ENCODE assay signal across 17 cellular contexts in genomic region chr6:150491796-150492142, GRCh38.
DNase-seq lines count a peak whose midpoint lies in the region; ATAC-seq and TF ChIP-seq lines count a peak whose summit lies in the region.
"Had no signal": no experiment of that assay in that cellular context is flagged by ENCODE, and none has a peak within 500 bp of the region (broad histone marks: within the 10 kb centered on the region; RNA-seq: fewer than 3 reads in every experiment).

No MANE protein-coding gene starts in this region.

- CTCF ChIA-PET in Calu3 (lab: Charles Lee), result interaction anchor here (0.7 to 1.9 kb wide), 5 partner anchors 55 to 530 kb away, joined by 3 to 7 read pairs (median 5); no protein-coding TSS in a partner anchor

- DNase-seq in Calu3 (peak; percentile 25), RWPE2 (ENCODE audit: low spot score) (no peak), foreskin keratinocyte (no peak), HK-2 (ENCODE audit: unreplicated experiment) (no peak), SK-N-DZ (ENCODE audit: low spot score) (no peak), NOMO-1 (lab: John Stamatoyannopoulos, UW; ENCODE audit: unreplicated experiment in 2 of 2) (no peak), esophagus squamous epithelium (lab: John Stamatoyannopoulos, UW) (no peak)
- DNase-seq: amygdala; effector memory CD4-positive, alpha-beta T cell; left colon; MG63; uterus had no signal

- peaks cover 18% of the 10 kb centered on the region for H3K4me1 Mint-ChIP-seq in Calu3 (ENCODE audit: low read depth, unreplicated experiment)
- H3K4me1 Mint-ChIP-seq: WTC11 had no signal

- ATAC-seq in GM21825 (IDR thresholded peaks at IDR 0.05; ENCODE audit: unreplicated experiment) (peak; percentile 20), RWPE2 (ENCODE audit: low read depth) (no peak), foreskin keratinocyte (no peak)
- ATAC-seq: left colon, Right ventricle myocardium inferior had no signal

- no peak for TF ChIP-seq CTCF in Calu3 (IDR thresholded peaks at IDR 0.05; ENCODE audit: unreplicated experiment)
- no peak for TF ChIP-seq CTCF in RWPE2 (IDR thresholded peaks at IDR 0.05; ENCODE audit: poor library complexity, severe bottlenecking)
- TF ChIP-seq CTCF in foreskin keratinocyte (conservative IDR thresholded peaks at IDR 0.05), result no peak
- no peak for TF ChIP-seq CTCF in esophagus squamous epithelium (IDR thresholded peaks at IDR 0.05)

- no peaks in the 10 kb centered on the region for H3K27me3 ChIP-seq in RWPE2 (ENCODE audit: insufficient read depth, poor library complexity, severe bottlenecking)
- H3K27me3 ChIP-seq in foreskin keratinocyte, result no peaks in the 10 kb centered on the region
- H3K27me3 ChIP-seq in esophagus squamous epithelium, result no peaks in the 10 kb centered on the region
- H3K27me3 ChIP-seq: MG63, right atrium auricular region, uterus had no signal

- no peaks in the 10 kb centered on the region for H3K27me3 Mint-ChIP-seq in Calu3 (ENCODE audit: unreplicated experiment)

- intact Hi-C loops in Calu3 (cut with micrococcal nuclease; ENCODE audit: unreplicated experiment) (loop anchor here (2.0 to 10.0 kb wide), 4 partner anchors 73 to 321 kb away; no protein-coding TSS in a partner anchor), esophagus squamous epithelium (cut with DNase I) (no loop called here)

- H3K9me3 ChIP-seq in RWPE2 (ENCODE audit: severe bottlenecking), result peaks cover 3% of the 10 kb centered on the region
- H3K9me3 ChIP-seq in esophagus squamous epithelium, result no peaks in the 10 kb centered on the region
- H3K9me3 ChIP-seq: MG63, right atrium auricular region, uterus had no signal

- peaks cover 10% of the 10 kb centered on the region for H3K36me3 Mint-ChIP-seq in Calu3 (ENCODE audit: insufficient read depth, unreplicated experiment)

- TSS peak; percentile 68 for BruUV-seq in Calu3 (replicated peaks; lab: Mats Ljungman, UMichigan)

- no peak overlapping the region for H3K4me3 ChIP-seq in RWPE2 (ENCODE audit: severe bottlenecking)
- no peak overlapping the region for H3K4me3 ChIP-seq in esophagus squamous epithelium
- H3K4me3 ChIP-seq: MG63, right atrium auricular region, uterus had no signal

- no peaks in the 10 kb centered on the region for H3K36me3 ChIP-seq in RWPE2 (ENCODE audit: low read depth)
- H3K36me3 ChIP-seq in esophagus squamous epithelium, result no peaks in the 10 kb centered on the region
- H3K36me3 ChIP-seq: MG63, right atrium auricular region, uterus had no signal

- H3K27ac Mint-ChIP-seq in Calu3 (ENCODE audit: unreplicated experiment), result peak overlapping the region; percentile 79
- H3K27ac Mint-ChIP-seq: WTC11 had no signal

- H3K4me1 ChIP-seq in RWPE2 (ENCODE audit: insufficient read depth, poor library complexity, severe bottlenecking), result peaks cover 34% of the 10 kb centered on the region
- peaks cover 28% of the 10 kb centered on the region for H3K4me1 ChIP-seq in foreskin keratinocyte
- peaks cover 4 to 39% (median 12%) of the 10 kb centered on the region in 3 donors for H3K4me1 ChIP-seq in esophagus squamous epithelium
- H3K4me1 ChIP-seq: right atrium auricular region, uterus had no signal

- peaks cover 3% of the 10 kb centered on the region for H3K9me3 Mint-ChIP-seq in Calu3 (ENCODE audit: low read depth, unreplicated experiment)

- TF ChIP-seq POLR2A in esophagus squamous epithelium (IDR thresholded peaks at IDR 0.05), result no peak

- H3K4me3 Mint-ChIP-seq in Calu3 (ENCODE audit: low read depth, unreplicated experiment), result peak overlapping the region; percentile 30
- H3K4me3 Mint-ChIP-seq: T-helper 1 cell treated with Interleukin-12 subunit alpha and Interleukin-12 subunit beta and Interleukin-4 antibody, amounts not matched to agents 30 μg/mL and 1 μg/mL, for 36 hours; WTC11 had no signal

- WGBS in esophagus squamous epithelium, 2 donors, result 52 to 53% methylated on average over 2 of the region's 2 CpGs

- H3K27ac ChIP-seq in RWPE2 (ENCODE audit: poor library complexity, severe bottlenecking) (peak overlapping the region; percentile 85), foreskin keratinocyte (peak overlapping the region; percentile 7), esophagus squamous epithelium (peak overlapping the region in 2 of 4 donors; percentile 69 to 77)
- H3K27ac ChIP-seq: right atrium auricular region, uterus had no signal
